In the genomic region with DNA sequence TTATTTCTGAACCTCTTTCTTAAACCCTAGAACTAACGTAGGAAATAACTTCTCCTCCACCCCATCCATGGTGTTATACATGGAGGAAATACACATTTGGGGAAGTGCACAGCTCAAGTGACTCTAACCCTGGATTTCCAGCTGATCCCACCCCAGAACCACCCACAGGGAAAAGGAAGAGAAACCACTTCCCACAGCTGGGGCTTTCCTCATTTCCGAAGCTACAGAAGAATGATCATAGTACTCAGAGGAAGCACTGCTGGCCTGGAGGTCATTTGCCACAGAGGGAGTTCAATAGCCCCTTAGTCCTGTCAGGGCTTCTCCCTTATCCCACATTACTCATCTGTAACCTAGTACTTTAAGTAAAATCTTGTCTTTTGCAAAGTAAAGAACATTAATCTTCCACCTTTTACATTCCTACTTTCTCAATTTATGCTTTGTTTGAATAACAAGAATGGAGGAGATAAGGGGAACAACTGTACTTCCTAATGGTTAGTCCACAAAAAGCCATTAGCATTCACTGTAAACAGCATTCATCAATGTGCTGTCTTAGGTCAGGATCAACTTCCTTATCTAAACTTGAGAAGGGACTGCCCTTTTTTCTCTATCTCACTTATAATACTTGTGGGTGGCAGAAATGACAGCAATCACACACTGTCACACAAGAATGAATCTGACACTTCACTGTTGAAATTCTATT, we compare ENCODE assay signal across 8 cellular contexts.
DNase-seq lines count a peak whose midpoint lies in the region; ATAC-seq and TF ChIP-seq lines count a peak whose summit lies in the region.
"Had no signal": no experiment of that assay in that cellular context is flagged by ENCODE, and none has a peak within 500 bp of the region (broad histone marks: within the 10 kb centered on the region; RNA-seq: fewer than 3 reads in every experiment).

No MANE protein-coding gene starts in this region.

- TF ChIP-seq CTCF in KMS-11 (conservative IDR thresholded peaks at IDR 0.05; ENCODE audit: low read depth, low read length) (no peak), foreskin keratinocyte (conservative IDR thresholded peaks at IDR 0.05) (no peak)

- ATAC-seq in GM18909 (IDR thresholded peaks at IDR 0.05; ENCODE audit: poor library complexity, unreplicated experiment) (peak; percentile 25), HG03571 (IDR thresholded peaks at IDR 0.05; ENCODE audit: unreplicated experiment) (no peak), foreskin keratinocyte (no peak)
- no peak for ATAC-seq in stimulated activated memory B cell treated with anti-CD40 and anti-IgM and Interleukin-4, amounts not matched to agents 10 μg/mL and 1 μg/mL and 100 μg/mL, for 72 hours
- ATAC-seq in activated CD8-positive, alpha-beta memory T cell treated with anti-CD3 and anti-CD28 coated beads, Interleukin-2, amount 10 ng/mL, durations not matched to agents 7 days and 5 days = no peak

- H4K20me1 ChIP-seq in KMS-11 (ENCODE audit: insufficient read depth) = no peaks in the 10 kb centered on the region; the same call in 1 of the 2 replicates

- H3K4me2 ChIP-seq in KMS-11 = 0 out of 2 replicates have a peak overlapping the region, but pooled peaks have one; percentile 4

- peak overlapping the region; percentile 20 for H3K27ac Mint-ChIP-seq in stimulated activated memory B cell treated with anti-CD40 and anti-IgM and Interleukin-4, amounts not matched to agents 10 μg/mL and 1 μg/mL and 100 μg/mL, for 72 hours
- no peak overlapping the region for H3K27ac Mint-ChIP-seq in activated CD8-positive, alpha-beta memory T cell treated with anti-CD3 and anti-CD28 coated beads, Interleukin-2, amount 10 ng/mL, durations not matched to agents 7 days and 5 days

- H3K27ac ChIP-seq in KMS-11 (no peak overlapping the region), foreskin keratinocyte (no peak overlapping the region)

- no peaks in the 10 kb centered on the region for H3K79me2 ChIP-seq in KMS-11 (ENCODE audit: insufficient read depth, low read depth)

- peaks cover 41% of the 10 kb centered on the region for H3K4me1 Mint-ChIP-seq in stimulated activated memory B cell treated with anti-CD40 and anti-IgM and Interleukin-4, amounts not matched to agents 10 μg/mL and 1 μg/mL and 100 μg/mL, for 72 hours
- peaks cover 35% of the 10 kb centered on the region for H3K4me1 Mint-ChIP-seq in activated CD8-positive, alpha-beta memory T cell treated with anti-CD3 and anti-CD28 coated beads, Interleukin-2, amount 10 ng/mL, durations not matched to agents 7 days and 5 days

- H3K9ac ChIP-seq in KMS-11 = no peak overlapping the region

- peak; percentile 24 for DNase-seq in globus pallidus (ENCODE audit: low spot score)
- DNase-seq in foreskin keratinocyte = no peak
- no peak for DNase-seq in activated CD8-positive, alpha-beta memory T cell treated with anti-CD3 and anti-CD28 coated beads, Interleukin-2, amount 10 ng/mL, durations not matched to agents 7 days and 5 days
- DNase-seq: activated gamma-delta T cell treated with Interleukin-2 at 50 U/mL for 16 hours had no signal

- peak overlapping the region; percentile 4; the same call in 1 of the 2 replicates for H2AFZ ChIP-seq in KMS-11 (ENCODE audit: low read depth)

- no peaks in the 10 kb centered on the region for H3K27me3 ChIP-seq in KMS-11 (ENCODE audit: insufficient read depth, low read depth)
- H3K27me3 ChIP-seq in foreskin keratinocyte = no peaks in the 10 kb centered on the region

- no peaks in the 10 kb centered on the region for H3K9me3 Mint-ChIP-seq in stimulated activated memory B cell treated with anti-CD40 and anti-IgM and Interleukin-4, amounts not matched to agents 10 μg/mL and 1 μg/mL and 100 μg/mL, for 72 hours
- no peaks in the 10 kb centered on the region for H3K9me3 Mint-ChIP-seq in activated CD8-positive, alpha-beta memory T cell treated with anti-CD3 and anti-CD28 coated beads, Interleukin-2, amount 10 ng/mL, durations not matched to agents 7 days and 5 days (ENCODE audit: low read depth)

- H3K36me3 Mint-ChIP-seq in stimulated activated memory B cell treated with anti-CD40 and anti-IgM and Interleukin-4, amounts not matched to agents 10 μg/mL and 1 μg/mL and 100 μg/mL, for 72 hours = no peaks in the 10 kb centered on the region
- no peaks in the 10 kb centered on the region for H3K36me3 Mint-ChIP-seq in activated CD8-positive, alpha-beta memory T cell treated with anti-CD3 and anti-CD28 coated beads, Interleukin-2, amount 10 ng/mL, durations not matched to agents 7 days and 5 days

- H3K4me1 ChIP-seq in KMS-11 (ENCODE audit: low read depth, poor library complexity, severe bottlenecking) (peaks cover 65% of the 10 kb centered on the region), foreskin keratinocyte (no peaks in the 10 kb centered on the region)

- H3K4me3 ChIP-seq in KMS-11 (IDR thresholded peaks at IDR 0.05; ENCODE audit: insufficient read depth, low read depth, low read length) = no peak overlapping the region

- CTCF ChIA-PET in activated CD8-positive, alpha-beta memory T cell treated with anti-CD3 and anti-CD28 coated beads, Interleukin-2, amount 10 ng/mL, durations not matched to agents 7 days and 5 days (lab: Charles Lee) = interaction anchor here (1.0 to 1.6 kb wide), 2 partner anchors 55 to 97 kb away, joined by 4 read pairs; no protein-coding TSS in a partner anchor

- no peaks in the 10 kb centered on the region for H3K36me3 ChIP-seq in KMS-11 (ENCODE audit: insufficient read depth)

- H3K4me3 Mint-ChIP-seq in stimulated activated memory B cell treated with anti-CD40 and anti-IgM and Interleukin-4, amounts not matched to agents 10 μg/mL and 1 μg/mL and 100 μg/mL, for 72 hours = no peak overlapping the region
- H3K4me3 Mint-ChIP-seq in activated CD8-positive, alpha-beta memory T cell treated with anti-CD3 and anti-CD28 coated beads, Interleukin-2, amount 10 ng/mL, durations not matched to agents 7 days and 5 days = no peak overlapping the region

- peaks cover 35% of the 10 kb centered on the region for H3K27me3 Mint-ChIP-seq in stimulated activated memory B cell treated with anti-CD40 and anti-IgM and Interleukin-4, amounts not matched to agents 10 μg/mL and 1 μg/mL and 100 μg/mL, for 72 hours
- H3K27me3 Mint-ChIP-seq in activated CD8-positive, alpha-beta memory T cell treated with anti-CD3 and anti-CD28 coated beads, Interleukin-2, amount 10 ng/mL, durations not matched to agents 7 days and 5 days = no peaks in the 10 kb centered on the region
